Comparison of ENCODE assay signal across 22 cellular contexts in the genomic region with DNA sequence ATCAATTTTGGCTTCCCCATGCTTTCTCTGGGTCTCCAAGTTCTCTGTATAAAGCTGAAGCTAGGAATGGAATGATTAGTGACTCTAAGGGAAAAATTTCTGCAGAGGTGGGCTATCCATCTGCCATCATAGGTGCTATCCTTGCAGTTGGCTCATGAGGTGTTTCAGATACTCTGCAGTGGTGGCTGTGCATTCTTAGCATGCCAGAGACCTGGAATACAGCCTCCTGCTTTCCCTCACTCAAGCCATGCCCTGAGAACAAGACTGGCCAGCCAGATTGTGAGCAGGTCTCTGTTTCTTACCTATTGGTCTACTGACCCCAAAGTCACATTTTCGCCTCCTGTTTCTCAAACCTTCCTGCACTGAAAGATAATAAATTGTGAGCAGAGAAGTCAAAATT.
"Had no signal": no experiment of that assay in that cellular context is flagged by ENCODE, and none has a peak within 500 bp of the region (broad histone marks: within the 10 kb centered on the region; RNA-seq: fewer than 3 reads in every experiment).

No MANE protein-coding gene starts in this region.

- DNase-seq: hippocampal formation; immature natural killer cell; lower lobe of right lung; mammary epithelial cell; mesenchymal stem cell; mucosa of descending colon; naive thymus-derived CD4-positive, alpha-beta T cell; ovary; right lobe of liver; stimulated activated CD4-positive, alpha-beta T cell treated with anti-CD3 and anti-CD28 coated beads, Interleukin-1b, Interleukin-23, amount 100 ng/mL, for 48 hours; stimulated activated CD4-positive, alpha-beta T cell treated with anti-CD3 and anti-CD28 coated beads, Interleukin-2, amount 100 ng/mL, for 48 hours; stimulated activated CD4-positive, alpha-beta T cell treated with anti-CD3 and anti-CD28 coated beads, Interleukin-4, amount 100 ng/mL, for 4 hours; stimulated activated CD8-positive, alpha-beta memory T cell treated with anti-CD3 and anti-CD28 coated beads, Interleukin-4, amount 100 ng/mL, for 48 hours; stimulated activated naive CD4-positive, alpha-beta T cell treated with Interleukin-2 at 50 U/mL for 16 hours; stimulated activated naive CD8-positive, alpha-beta T cell treated with anti-CD3 and anti-CD28 coated beads, Interleukin-15, amount 100 ng/mL, for 72 hours; substantia nigra had no signal

- H3K27ac ChIP-seq: lower lobe of right lung, ovary, right atrium auricular region, right lobe of liver, tibial nerve, vagina had no signal

- H3K4me1 ChIP-seq: lower lobe of right lung, right atrium auricular region, tibial nerve, vagina had no signal

- ATAC-seq: lower lobe of right lung; mucosa of descending colon; naive thymus-derived CD4-positive, alpha-beta T cell; natural killer cell treated with Interleukin-12 subunit alpha and Interleukin-12 subunit beta and Interleukin-15 and Interleukin-18, amount 100 ng/mL, for 72 hours; stimulated activated memory B cell treated with anti-CD40 and anti-IgM and Interleukin-4, amounts not matched to agents 10 μg/mL and 1 μg/mL and 100 μg/mL, for 72 hours; stimulated activated naive CD8-positive, alpha-beta T cell treated with anti-CD3 and anti-CD28 coated beads, Interleukin-15, amount 100 ng/mL, for 72 hours had no signal

- H3K9me3 ChIP-seq: lower lobe of right lung, mucosa of descending colon, ovary, right lobe of liver, vagina had no signal

- H3K4me3 ChIP-seq: lower lobe of right lung, mucosa of descending colon, ovary, right atrium auricular region, right lobe of liver, smooth muscle cell, tibial nerve, vagina had no signal

- H3K36me3 ChIP-seq: lower lobe of right lung, ovary, right atrium auricular region, right lobe of liver, tibial nerve, vagina had no signal

- H3K27me3 ChIP-seq: ovary, right atrium auricular region, right lobe of liver, tibial nerve, vagina had no signal
